18 cellular contexts compared by ENCODE assay signal in the genomic region with DNA sequence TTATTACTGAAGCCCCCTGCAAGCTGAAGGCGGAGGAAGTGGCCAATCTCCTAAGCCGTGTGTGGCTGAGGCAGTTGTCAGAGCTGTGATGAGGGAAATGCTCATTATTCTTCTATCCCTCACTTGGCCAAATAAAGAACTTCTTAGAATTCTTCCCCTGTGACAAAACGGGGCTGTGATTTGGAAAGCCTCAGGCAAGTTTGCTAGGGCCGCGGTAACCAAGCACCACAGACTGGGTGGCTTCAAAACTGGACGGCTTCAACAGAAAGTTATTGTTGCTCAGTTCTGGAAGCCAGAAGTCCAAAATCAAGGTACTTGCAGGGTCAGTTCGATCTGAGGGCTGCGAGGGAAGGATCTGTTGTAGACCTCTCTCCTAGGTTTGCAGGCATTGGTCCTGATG.
A peak's percentile ranks its signal among the peaks of the same experiment; 100 is the strongest.
DNase-seq lines count a peak whose midpoint lies in the region.
"Had no signal": no experiment of that assay in that cellular context is flagged by ENCODE, and none has a peak within 500 bp of the region (broad histone marks: within the 10 kb centered on the region; RNA-seq: fewer than 3 reads in every experiment).

No MANE protein-coding gene starts in this region.

- H3K23ac ChIP-seq in trophoblast cell (ENCODE audit: low read length), result no peak overlapping the region

- no peak overlapping the region for H2AFZ ChIP-seq in trophoblast cell (ENCODE audit: insufficient read depth, low read length, poor library complexity)

- no peaks in the 10 kb centered on the region for H3K9me3 Mint-ChIP-seq in activated naive CD4-positive, alpha-beta T cell treated with anti-CD3 and anti-CD28 coated beads for 36 hours
- H3K9me3 Mint-ChIP-seq: activated T-helper 1 cell treated with anti-CD3 and anti-CD28 coated beads, Interleukin-12 subunit alpha, Interleukin-12 subunit beta, Interleukin-2, Interleukin-4 antibody, amounts not matched to agents 30 ng/mL and 10 ng/mL and 1 ng/mL, durations not matched to agents 14 hours and 24 hours and 36 hours; dendritic cell treated with granulocyte-macrophage colony-stimulating factor and Interleukin-4, amounts not matched to agents 40 ng/mL and 50 ng/mL, for 4 days; stimulated activated effector memory CD8-positive, alpha-beta T cell treated with anti-CD3 and anti-CD28 coated beads, Interleukin-12 subunit alpha, Interleukin-12 subunit beta, amount 100 ng/mL, for 72 hours had no signal

- H2BK5ac ChIP-seq in trophoblast cell (ENCODE audit: low read depth, low read length, poor library complexity), result peak overlapping the region; percentile 80

- H3K4me1 Mint-ChIP-seq in activated naive CD4-positive, alpha-beta T cell treated with anti-CD3 and anti-CD28 coated beads for 36 hours (ENCODE audit: low read depth), result peaks cover 5% of the 10 kb centered on the region
- H3K4me1 Mint-ChIP-seq: stimulated activated effector memory CD8-positive, alpha-beta T cell treated with anti-CD3 and anti-CD28 coated beads, Interleukin-12 subunit alpha, Interleukin-12 subunit beta, amount 100 ng/mL, for 72 hours had no signal

- peak overlapping the region; percentile 56 for H4K8ac ChIP-seq in trophoblast cell (ENCODE audit: low read depth, low read length)

- H3K9me3 ChIP-seq in trophoblast cell (ENCODE audit: insufficient read depth, low read depth, low read length), result no peaks in the 10 kb centered on the region
- H3K9me3 ChIP-seq: BE2C, thoracic aorta had no signal

- peak; percentile 81 for DNase-seq in Daoy (ENCODE audit: low read depth)
- peak; percentile 41 for DNase-seq in MV-4-11 (lab: John Stamatoyannopoulos, UW)
- DNase-seq in dedifferentiated amniotic fluid mesenchymal stem cell (ENCODE audit: extremely low spot score), result peak; percentile 62
- peak; percentile 93 to 95 for DNase-seq in trophoblast cell
- DNase-seq in NCI-H446 (lab: John Stamatoyannopoulos, UW), result no peak
- DNase-seq in activated naive CD4-positive, alpha-beta T cell treated with anti-CD3 and anti-CD28 coated beads for 36 hours, result no peak
- no peak for DNase-seq in NCI-H446 treated with DMSO at 0.1 percent for 48 hours (lab: John Stamatoyannopoulos, UW)
- DNase-seq: activated naive CD8-positive, alpha-beta T cell treated with anti-CD3 and anti-CD28 coated beads, Interleukin-2, amount 10 ng/mL, durations not matched to agents 7 days and 5 days; BE2C; GF-D8; NCI-H1417; NCI-H2171; NCI-H69 had no signal

- peak overlapping the region; percentile 69 for H2BK12ac ChIP-seq in trophoblast cell (ENCODE audit: low read length)

- H3K27ac ChIP-seq in trophoblast cell (ENCODE audit: low read depth, low read length), result peak overlapping the region; percentile 89
- H3K27ac ChIP-seq: SK-N-MC had no signal

- no peak overlapping the region for H3K4me3 ChIP-seq in trophoblast cell (ENCODE audit: low read depth, low read length)
- H3K4me3 ChIP-seq: SK-N-MC, thoracic aorta had no signal

- peaks cover 36% of the 10 kb centered on the region for H3K27me3 Mint-ChIP-seq in activated naive CD4-positive, alpha-beta T cell treated with anti-CD3 and anti-CD28 coated beads for 36 hours (ENCODE audit: low read depth)

- H3K27me3 ChIP-seq in trophoblast cell (ENCODE audit: insufficient read depth, low read length), result no peaks in the 10 kb centered on the region

- H3K4me1 ChIP-seq in trophoblast cell (ENCODE audit: control insufficient read depth in 1 of 2, insufficient read depth in 2 of 2, low read length in 2 of 2), result peaks cover 14 to 18% of the 10 kb centered on the region in 2 experiments
- H3K4me1 ChIP-seq: BE2C had no signal

- CTCF ChIA-PET in activated naive CD4-positive, alpha-beta T cell treated with anti-CD3 and anti-CD28 coated beads for 36 hours (lab: Charles Lee), result interaction anchor here (0.6 kb wide), 1 partner anchor 184 kb away, joined by 3 read pairs; no protein-coding TSS in a partner anchor

- H3K4me3 Mint-ChIP-seq in activated naive CD4-positive, alpha-beta T cell treated with anti-CD3 and anti-CD28 coated beads for 36 hours, result no peak overlapping the region
- H3K4me3 Mint-ChIP-seq: activated naive CD8-positive, alpha-beta T cell treated with anti-CD3 and anti-CD28 coated beads, Interleukin-2, amount 10 ng/mL, durations not matched to agents 7 days and 5 days; activated T-helper 1 cell treated with anti-CD3 and anti-CD28 coated beads, Interleukin-12 subunit alpha, Interleukin-12 subunit beta, Interleukin-2, Interleukin-4 antibody, amounts not matched to agents 30 ng/mL and 10 ng/mL and 1 ng/mL, durations not matched to agents 14 hours and 24 hours and 36 hours; dendritic cell treated with granulocyte-macrophage colony-stimulating factor and Interleukin-4, amounts not matched to agents 40 ng/mL and 50 ng/mL, for 4 days; stimulated activated effector memory CD8-positive, alpha-beta T cell treated with anti-CD3 and anti-CD28 coated beads, Interleukin-12 subunit alpha, Interleukin-12 subunit beta, amount 100 ng/mL, for 72 hours had no signal

- no CpG with 5 or more reads among the region's 8 CpGs for whole genome bisulfite sequencing in trophoblast cell (ENCODE audit: extremely low coverage, insufficient coverage, insufficient read length)

- no peak overlapping the region for H3K9ac ChIP-seq in trophoblast cell (ENCODE audit: low read length)

- H3K14ac ChIP-seq in trophoblast cell (ENCODE audit: low read length), result peak overlapping the region; percentile 84

- peak overlapping the region; percentile 77 for H3K18ac ChIP-seq in trophoblast cell (ENCODE audit: low read length)

- H2AK5ac ChIP-seq in trophoblast cell (ENCODE audit: low read length), result peak overlapping the region; percentile 72

- no peak overlapping the region for H3K27ac Mint-ChIP-seq in activated naive CD4-positive, alpha-beta T cell treated with anti-CD3 and anti-CD28 coated beads for 36 hours
- H3K27ac Mint-ChIP-seq: activated naive CD8-positive, alpha-beta T cell treated with anti-CD3 and anti-CD28 coated beads, Interleukin-2, amount 10 ng/mL, durations not matched to agents 7 days and 5 days; activated T-helper 1 cell treated with anti-CD3 and anti-CD28 coated beads, Interleukin-12 subunit alpha, Interleukin-12 subunit beta, Interleukin-2, Interleukin-4 antibody, amounts not matched to agents 30 ng/mL and 10 ng/mL and 1 ng/mL, durations not matched to agents 14 hours and 24 hours and 36 hours; stimulated activated effector memory CD8-positive, alpha-beta T cell treated with anti-CD3 and anti-CD28 coated beads, Interleukin-12 subunit alpha, Interleukin-12 subunit beta, amount 100 ng/mL, for 72 hours had no signal

- H4K12ac ChIP-seq in trophoblast cell (ENCODE audit: low read depth, low read length), result no peak overlapping the region

- H3K79me1 ChIP-seq in trophoblast cell (ENCODE audit: low read length), result peaks cover 19% of the 10 kb centered on the region

- intact Hi-C loops in activated naive CD4-positive, alpha-beta T cell treated with anti-CD3 and anti-CD28 coated beads for 36 hours (cut with micrococcal nuclease), result no loop called here

- H4K91ac ChIP-seq in trophoblast cell (ENCODE audit: low read depth, low read length), result peak overlapping the region; percentile 8

- H3K36me3 Mint-ChIP-seq in activated naive CD4-positive, alpha-beta T cell treated with anti-CD3 and anti-CD28 coated beads for 36 hours (ENCODE audit: low read depth), result no peaks in the 10 kb centered on the region
- H3K36me3 Mint-ChIP-seq: stimulated activated effector memory CD8-positive, alpha-beta T cell treated with anti-CD3 and anti-CD28 coated beads, Interleukin-12 subunit alpha, Interleukin-12 subunit beta, amount 100 ng/mL, for 72 hours had no signal

- H3K4ac ChIP-seq in trophoblast cell (ENCODE audit: low read depth, low read length), result peak overlapping the region; percentile 50

- peak overlapping the region; percentile 40 for H3K4me2 ChIP-seq in trophoblast cell (ENCODE audit: low read length)

- H3K79me2 ChIP-seq in trophoblast cell (ENCODE audit: control insufficient read depth, insufficient read depth, low read length, poor library complexity), result peaks cover 2% of the 10 kb centered on the region

- H2BK120ac ChIP-seq in trophoblast cell (ENCODE audit: insufficient read depth, low read length, poor library complexity), result peak overlapping the region; percentile 78

- H3K36me3 ChIP-seq in trophoblast cell (ENCODE audit: control insufficient read depth in 1 of 2, insufficient read depth in 2 of 2, low read length in 2 of 2), result no peaks in the 10 kb centered on the region
- H3K36me3 ChIP-seq: BE2C, thoracic aorta had no signal

Comparison
In these comparisons a context has a peak if more than half of its experiments do, and no peak if none do; other contexts are left out.
1. DNase-seq: peak in Daoy (single experiment), MV-4-11 (single experiment), dedifferentiated amniotic fluid mesenchymal stem cell (single experiment) and trophoblast cell (2 of 2); none in NCI-H446 (0 of 2), activated naive CD4-positive, alpha-beta T cell treated with anti-CD3 and anti-CD28 coated beads for 36 hours (single experiment) and NCI-H446 treated with DMSO at 0.1 percent for 48 hours (single experiment).